Comparison of ENCODE assay signal across 8 cellular contexts in genomic region chr2:202278036-202278760, GRCh38. TPM values are rescaled to one million over a fixed set of nuclear protein-coding genes. Genes with fewer than 3 reads are reported as not detected.
DNase-seq lines count a peak whose midpoint lies in the region; TF ChIP-seq lines count a peak whose summit lies in the region.

No MANE protein-coding gene starts in this region.

- H3K36me3 ChIP-seq in smooth muscle cell (ENCODE audit: low read depth), result peaks cover 11% of the 10 kb centered on the region

- H3F3A ChIP-seq in smooth muscle cell (ENCODE audit: low read depth), result peaks cover 4% of the 10 kb centered on the region

- no peaks in the 10 kb centered on the region for H3K27me3 ChIP-seq in smooth muscle cell (ENCODE audit: low read depth)

- no peak overlapping the region for H3K4me3 ChIP-seq in epithelial cell of esophagus (ENCODE audit: low read length)
- H3K4me3 ChIP-seq in smooth muscle cell, result no peak overlapping the region

- H4K20me1 ChIP-seq in smooth muscle cell (ENCODE audit: low read depth), result peaks cover 83% of the 10 kb centered on the region

- no peak for TF ChIP-seq CTCF in epithelial cell of esophagus (IDR thresholded peaks at IDR 0.05; ENCODE audit: insufficient read depth, low read depth, low read length, missing control alignments)
- TF ChIP-seq CTCF in smooth muscle cell (IDR thresholded peaks at IDR 0.05; ENCODE audit: borderline replicate concordance, insufficient read depth, poor library complexity, severe bottlenecking), result no peak

- 81% methylated on average over 6 of the region's 6 CpGs for WGBS in smooth muscle cell (ENCODE audit: low lambda C conversion rate)

- H3K27ac ChIP-seq in smooth muscle cell (ENCODE audit: low read depth) (peak overlapping the region; percentile 69), caudate nucleus (ENCODE audit: low read depth, low read length) (no peak overlapping the region)

- DNase-seq in NOMO-1 treated with DMSO at 0.1 percent for 48 hours (lab: John Stamatoyannopoulos, UW; ENCODE audit: unreplicated experiment) (peak; percentile 20), NOMO-1 treated with dmso at 0.1 percent for 144 hours (lab: John Stamatoyannopoulos, UW; ENCODE audit: unreplicated experiment) (no peak), OCI-M1 (lab: John Stamatoyannopoulos, UW) (peak; percentile 10), epithelial cell of esophagus (ENCODE audit: low read depth) (peak; percentile 80), smooth muscle cell (lab: John Stamatoyannopoulos, UW; ENCODE audit: unreplicated experiment) (no peak), caudate nucleus (lab: John Stamatoyannopoulos, UW) (no peak), GM19240 (ENCODE audit: insufficient read length, low spot score) (no peak)
- no peak for DNase-seq in activated CD4-positive, CD25-positive, alpha-beta regulatory T cell treated with anti-CD3 and anti-CD28 coated beads, Interleukin-2, amount 50 U/mL, for 72 hours

- H3K4me1 ChIP-seq in smooth muscle cell (ENCODE audit: low read depth), result no peaks in the 10 kb centered on the region

- no peaks in the 10 kb centered on the region for H3K9me3 ChIP-seq in smooth muscle cell (replicated peaks; ENCODE audit: low read depth)

- H2AFZ ChIP-seq in smooth muscle cell (ENCODE audit: low read depth), result no peak overlapping the region

- H3K9ac ChIP-seq in smooth muscle cell (ENCODE audit: low read depth), result no peak overlapping the region

- peaks cover 91% of the 10 kb centered on the region for H3K79me2 ChIP-seq in smooth muscle cell (ENCODE audit: low read depth)

- no peak overlapping the region for H3K4me2 ChIP-seq in smooth muscle cell

RNA-seq across cellular contexts. Expression of gene NOP58, which starts 12.6 kb away (rescaled TPM):
- 47.4 and 51.4 TPM in 2 replicates for total RNA-seq in smooth muscle cell
- polyA plus RNA-seq in smooth muscle cell, result 40.8 and 41.4 TPM in 2 replicates

RNA-seq across cellular contexts. Expression of gene SUMO1, which starts 39.8 kb away (rescaled TPM):
- 130 and 179 TPM in 2 replicates for total RNA-seq in smooth muscle cell
- polyA plus RNA-seq in smooth muscle cell, result 156 and 159 TPM in 2 replicates

Comparison
In these comparisons a context has a peak if more than half of its experiments do, and no peak if none do; other contexts are left out.
1. DNase-seq: peak in NOMO-1 treated with DMSO at 0.1 percent for 48 hours (single experiment), OCI-M1 (single experiment) and epithelial cell of esophagus (single experiment); none in NOMO-1 treated with dmso at 0.1 percent for 144 hours (single experiment), smooth muscle cell (single experiment), caudate nucleus (0 of 61), activated CD4-positive, CD25-positive, alpha-beta regulatory T cell treated with anti-CD3 and anti-CD28 coated beads, Interleukin-2, amount 50 U/mL, for 72 hours (single experiment) and GM19240 (single experiment).